In genomic region chr9:136697821-136698526, GRCh38 we compare ENCODE assay signal across 1 cellular context.
TF ChIP-seq lines count a peak whose summit lies in the region.

No MANE protein-coding gene starts in this region.

TF ChIP-seq in K562, 482 proteins besides CTCF, POLR2A, EP300 and RAD21:
- TF ChIP-seq HMG20B (CRISPR knock-in tag; IDR thresholded peaks at IDR 0.05) (no peak), TFAM (CRISPR knock-in tag; conservative IDR thresholded peaks at IDR 0.05) (no peak), ZBTB34 (CRISPR knock-in tag; IDR thresholded peaks at IDR 0.05) (no peak), MTA2 (IDR thresholded peaks at IDR 0.05; ENCODE audit: low read depth) (no peak), ZBTB7A (IDR thresholded peaks at IDR 0.05; ENCODE audit: borderline replicate concordance, control insufficient read depth, low read depth, low read length) (0 out of 2 replicates have a peak, but pooled peaks have one; percentile 24), CTBP1 (IDR thresholded peaks at IDR 0.05; ENCODE audit: borderline replicate concordance) (no peak), SRF (CRISPR knock-in tag; IDR thresholded peaks at IDR 0.05) (no peak), PML (IDR thresholded peaks at IDR 0.05; ENCODE audit: low read length) (no peak), DPF2 (IDR thresholded peaks at IDR 0.05) (no peak), ZNF707 (CRISPR knock-in tag; conservative IDR thresholded peaks at IDR 0.05) (no peak), LEF1 (IDR thresholded peaks at IDR 0.05) (no peak), EWSR1 (IDR thresholded peaks at IDR 0.05; ENCODE audit: borderline replicate concordance, low read depth, partially characterized antibody) (no peak), ZNF384 (IDR thresholded peaks at IDR 0.05; ENCODE audit: low read depth, low read length) (peak; percentile 56), CEBPB (tag; IDR thresholded peaks at IDR 0.05) (peak; percentile 67), USF2 (CRISPR knock-in tag; IDR thresholded peaks at IDR 0.05) (no peak)
